Comparison of ENCODE assay signal across 1 cellular context in the genomic region with DNA sequence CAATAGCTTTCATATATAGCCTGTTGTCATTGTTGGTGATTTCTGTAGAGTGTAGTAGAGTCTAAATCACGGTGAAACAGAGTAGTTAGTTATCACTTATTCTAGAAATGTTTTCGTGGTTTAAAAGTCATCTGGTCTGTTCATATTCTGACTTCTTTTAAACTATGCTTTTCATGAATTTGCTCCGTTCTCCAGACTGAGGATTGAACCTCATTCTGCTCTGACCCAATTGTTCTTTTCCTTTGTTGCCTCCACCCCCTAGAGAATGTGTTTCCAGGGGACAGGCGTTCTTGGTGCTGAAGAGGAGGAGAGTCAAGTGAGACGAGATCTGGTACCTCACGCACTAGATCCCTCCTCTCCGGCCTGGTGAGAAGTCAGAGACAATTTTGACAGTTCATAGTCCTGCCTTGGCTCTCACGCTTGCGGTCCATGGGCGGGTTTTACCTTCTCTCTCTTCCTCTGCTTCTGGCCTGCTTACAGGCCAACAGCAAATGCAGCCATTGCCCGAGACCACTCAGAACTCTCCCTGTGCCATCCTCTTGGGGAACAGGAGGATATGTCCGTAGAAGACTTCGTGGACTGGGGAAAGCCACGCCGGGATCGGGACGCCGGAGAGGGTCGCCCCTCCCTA.
TF ChIP-seq lines count a peak whose summit lies in the region.

No MANE protein-coding gene starts in this region.

TF ChIP-seq in GM12878, 131 proteins besides CTCF, POLR2A, EP300 and RAD21 (continues in another document):
- TF ChIP-seq, protein P1, sequence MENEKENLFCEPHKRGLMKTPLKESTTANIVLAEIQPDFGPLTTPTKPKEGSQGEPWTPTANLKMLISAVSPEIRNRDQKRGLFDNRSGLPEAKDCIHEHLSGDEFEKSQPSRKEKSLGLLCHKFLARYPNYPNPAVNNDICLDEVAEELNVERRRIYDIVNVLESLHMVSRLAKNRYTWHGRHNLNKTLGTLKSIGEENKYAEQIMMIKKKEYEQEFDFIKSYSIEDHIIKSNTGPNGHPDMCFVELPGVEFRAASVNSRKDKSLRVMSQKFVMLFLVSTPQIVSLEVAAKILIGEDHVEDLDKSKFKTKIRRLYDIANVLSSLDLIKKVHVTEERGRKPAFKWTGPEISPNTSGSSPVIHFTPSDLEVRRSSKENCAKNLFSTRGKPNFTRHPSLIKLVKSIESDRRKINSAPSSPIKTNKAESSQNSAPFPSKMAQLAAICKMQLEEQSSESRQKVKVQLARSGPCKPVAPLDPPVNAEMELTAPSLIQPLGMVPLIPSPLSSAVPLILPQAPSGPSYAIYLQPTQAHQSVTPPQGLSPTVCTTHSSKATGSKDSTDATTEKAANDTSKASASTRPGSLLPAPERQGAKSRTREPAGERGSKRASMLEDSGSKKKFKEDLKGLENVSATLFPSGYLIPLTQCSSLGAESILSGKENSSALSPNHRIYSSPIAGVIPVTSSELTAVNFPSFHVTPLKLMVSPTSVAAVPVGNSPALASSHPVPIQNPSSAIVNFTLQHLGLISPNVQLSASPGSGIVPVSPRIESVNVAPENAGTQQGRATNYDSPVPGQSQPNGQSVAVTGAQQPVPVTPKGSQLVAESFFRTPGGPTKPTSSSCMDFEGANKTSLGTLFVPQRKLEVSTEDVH (IDR thresholded peaks at IDR 0.05; ENCODE audit: low read depth, partially characterized antibody), result peak; percentile 40
- no peak for TF ChIP-seq FOXK2 (IDR thresholded peaks at IDR 0.05)
- TF ChIP-seq RBBP5 (conservative IDR thresholded peaks at IDR 0.05), result no peak
- TF ChIP-seq SIN3A (IDR thresholded peaks at IDR 0.05; ENCODE audit: low read depth, low read length), result peak; percentile 74
- TF ChIP-seq SKIL (IDR thresholded peaks at IDR 0.05; ENCODE audit: low read depth, poor library complexity, severe bottlenecking), result peak; percentile 77
- TF ChIP-seq NR2C1 (IDR thresholded peaks at IDR 0.05), result no peak
- TF ChIP-seq TCF3 (IDR thresholded peaks at IDR 0.05; ENCODE audit: borderline replicate concordance, insufficient read depth, low read depth, low read length), result no peak
- TF ChIP-seq POU2F2 (IDR thresholded peaks at IDR 0.05; ENCODE audit: borderline replicate concordance, low read depth, low read length), result peak; percentile 11; the same call in 2 of the 3 replicates
- no peak for TF ChIP-seq BHLHE40 (IDR thresholded peaks at IDR 0.05; ENCODE audit: borderline replicate concordance in 1 of 2, low read depth in 2 of 2, low read length in 1 of 2)
- TF ChIP-seq, protein P2, sequence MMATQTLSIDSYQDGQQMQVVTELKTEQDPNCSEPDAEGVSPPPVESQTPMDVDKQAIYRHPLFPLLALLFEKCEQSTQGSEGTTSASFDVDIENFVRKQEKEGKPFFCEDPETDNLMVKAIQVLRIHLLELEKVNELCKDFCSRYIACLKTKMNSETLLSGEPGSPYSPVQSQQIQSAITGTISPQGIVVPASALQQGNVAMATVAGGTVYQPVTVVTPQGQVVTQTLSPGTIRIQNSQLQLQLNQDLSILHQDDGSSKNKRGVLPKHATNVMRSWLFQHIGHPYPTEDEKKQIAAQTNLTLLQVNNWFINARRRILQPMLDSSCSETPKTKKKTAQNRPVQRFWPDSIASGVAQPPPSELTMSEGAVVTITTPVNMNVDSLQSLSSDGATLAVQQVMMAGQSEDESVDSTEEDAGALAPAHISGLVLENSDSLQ (IDR thresholded peaks at IDR 0.05), result peak; percentile 39; the same call in 1 of the 2 replicates
- TF ChIP-seq SPI1 (IDR thresholded peaks at IDR 0.05; ENCODE audit: borderline replicate concordance, insufficient read depth, low read depth, low read length), result peak; percentile 26; the same call in 1 of the 2 replicates
- TF ChIP-seq ZZZ3 (IDR thresholded peaks at IDR 0.05; ENCODE audit: control insufficient read depth, insufficient read length, low read depth), result no peak
- no peak for TF ChIP-seq BCL11A (IDR thresholded peaks at IDR 0.05; ENCODE audit: low read depth, low read length)
- TF ChIP-seq REST (IDR thresholded peaks at IDR 0.05; ENCODE audit: low read depth, low read length), result no peak
- TF ChIP-seq NRF1 (conservative IDR thresholded peaks at IDR 0.05; ENCODE audit: low read depth, low read length), result 0 out of 2 replicates have a peak, but pooled peaks have one; percentile 4
- 0 out of 2 replicates have a peak, but pooled peaks have one; percentile 15 for TF ChIP-seq E2F4 (IDR thresholded peaks at IDR 0.05; ENCODE audit: low read depth, low read length)
- TF ChIP-seq RUNX3 (IDR thresholded peaks at IDR 0.05; ENCODE audit: low read length), result peak; percentile 79
- TF ChIP-seq ETV6 (conservative IDR thresholded peaks at IDR 0.05 in 1 of 2, IDR thresholded peaks at IDR 0.05 in 1 of 2; ENCODE audit: borderline replicate concordance in 1 of 2, low read depth in 1 of 2), result peak in 1 of 2 experiments; percentile 64; a peak in 1 of 4 replicates
- peak in 1 of 2 experiments; percentile 87; a peak in 2 of 4 replicates for TF ChIP-seq IKZF2 (IDR thresholded peaks at IDR 0.05)
- TF ChIP-seq MTA3 (IDR thresholded peaks at IDR 0.05; ENCODE audit: borderline replicate concordance, low read length), result no peak
- TF ChIP-seq EED (IDR thresholded peaks at IDR 0.05; ENCODE audit: low read depth), result peak; percentile 50; the same call in 1 of the 2 replicates
- no peak; the same call in 1 of the 2 replicates for TF ChIP-seq CBX5 (IDR thresholded peaks at IDR 0.05; ENCODE audit: low read depth)
- TF ChIP-seq PML (IDR thresholded peaks at IDR 0.05; ENCODE audit: low read length), result peak; percentile 35; the same call in 1 of the 2 replicates
- TF ChIP-seq CEBPB (IDR thresholded peaks at IDR 0.05; ENCODE audit: borderline replicate concordance in 1 of 2, low read depth in 2 of 2, low read length in 2 of 2), result no peak
- TF ChIP-seq MEF2A (IDR thresholded peaks at IDR 0.05; ENCODE audit: insufficient read depth, low read depth, low read length), result no peak
- TF ChIP-seq DPF2 (IDR thresholded peaks at IDR 0.05), result peak; percentile 71; the same call in 1 of the 2 replicates
- TF ChIP-seq, protein P3, sequence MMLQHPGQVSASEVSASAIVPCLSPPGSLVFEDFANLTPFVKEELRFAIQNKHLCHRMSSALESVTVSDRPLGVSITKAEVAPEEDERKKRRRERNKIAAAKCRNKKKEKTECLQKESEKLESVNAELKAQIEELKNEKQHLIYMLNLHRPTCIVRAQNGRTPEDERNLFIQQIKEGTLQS (IDR thresholded peaks at IDR 0.05; ENCODE audit: borderline replicate concordance, extremely low read depth, low read depth, low read length), result no peak
- TF ChIP-seq CREM (IDR thresholded peaks at IDR 0.05; ENCODE audit: low read depth), result no peak
- peak; percentile 78 for TF ChIP-seq TAF1 (IDR thresholded peaks at IDR 0.05; ENCODE audit: borderline replicate concordance, low read depth, low read length)
- TF ChIP-seq POLR2AphosphoS2 (IDR thresholded peaks at IDR 0.05; ENCODE audit: low read depth, low read length), result peak; percentile 51; the same call in 1 of the 2 replicates
- TF ChIP-seq, protein P4, sequence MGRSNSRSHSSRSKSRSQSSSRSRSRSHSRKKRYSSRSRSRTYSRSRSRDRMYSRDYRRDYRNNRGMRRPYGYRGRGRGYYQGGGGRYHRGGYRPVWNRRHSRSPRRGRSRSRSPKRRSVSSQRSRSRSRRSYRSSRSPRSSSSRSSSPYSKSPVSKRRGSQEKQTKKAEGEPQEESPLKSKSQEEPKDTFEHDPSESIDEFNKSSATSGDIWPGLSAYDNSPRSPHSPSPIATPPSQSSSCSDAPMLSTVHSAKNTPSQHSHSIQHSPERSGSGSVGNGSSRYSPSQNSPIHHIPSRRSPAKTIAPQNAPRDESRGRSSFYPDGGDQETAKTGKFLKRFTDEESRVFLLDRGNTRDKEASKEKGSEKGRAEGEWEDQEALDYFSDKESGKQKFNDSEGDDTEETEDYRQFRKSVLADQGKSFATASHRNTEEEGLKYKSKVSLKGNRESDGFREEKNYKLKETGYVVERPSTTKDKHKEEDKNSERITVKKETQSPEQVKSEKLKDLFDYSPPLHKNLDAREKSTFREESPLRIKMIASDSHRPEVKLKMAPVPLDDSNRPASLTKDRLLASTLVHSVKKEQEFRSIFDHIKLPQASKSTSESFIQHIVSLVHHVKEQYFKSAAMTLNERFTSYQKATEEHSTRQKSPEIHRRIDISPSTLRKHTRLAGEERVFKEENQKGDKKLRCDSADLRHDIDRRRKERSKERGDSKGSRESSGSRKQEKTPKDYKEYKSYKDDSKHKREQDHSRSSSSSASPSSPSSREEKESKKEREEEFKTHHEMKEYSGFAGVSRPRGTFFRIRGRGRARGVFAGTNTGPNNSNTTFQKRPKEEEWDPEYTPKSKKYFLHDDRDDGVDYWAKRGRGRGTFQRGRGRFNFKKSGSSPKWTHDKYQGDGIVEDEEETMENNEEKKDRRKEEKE (IDR thresholded peaks at IDR 0.05), result no peak
- TF ChIP-seq, protein P5, sequence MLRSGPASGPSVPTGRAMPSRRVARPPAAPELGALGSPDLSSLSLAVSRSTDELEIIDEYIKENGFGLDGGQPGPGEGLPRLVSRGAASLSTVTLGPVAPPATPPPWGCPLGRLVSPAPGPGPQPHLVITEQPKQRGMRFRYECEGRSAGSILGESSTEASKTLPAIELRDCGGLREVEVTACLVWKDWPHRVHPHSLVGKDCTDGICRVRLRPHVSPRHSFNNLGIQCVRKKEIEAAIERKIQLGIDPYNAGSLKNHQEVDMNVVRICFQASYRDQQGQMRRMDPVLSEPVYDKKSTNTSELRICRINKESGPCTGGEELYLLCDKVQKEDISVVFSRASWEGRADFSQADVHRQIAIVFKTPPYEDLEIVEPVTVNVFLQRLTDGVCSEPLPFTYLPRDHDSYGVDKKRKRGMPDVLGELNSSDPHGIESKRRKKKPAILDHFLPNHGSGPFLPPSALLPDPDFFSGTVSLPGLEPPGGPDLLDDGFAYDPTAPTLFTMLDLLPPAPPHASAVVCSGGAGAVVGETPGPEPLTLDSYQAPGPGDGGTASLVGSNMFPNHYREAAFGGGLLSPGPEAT (IDR thresholded peaks at IDR 0.05; ENCODE audit: low read depth), result peak; percentile 68
- no peak for TF ChIP-seq KAT2A (conservative IDR thresholded peaks at IDR 0.05; ENCODE audit: control insufficient read depth, low read depth, low read length)
- TF ChIP-seq, protein P6, sequence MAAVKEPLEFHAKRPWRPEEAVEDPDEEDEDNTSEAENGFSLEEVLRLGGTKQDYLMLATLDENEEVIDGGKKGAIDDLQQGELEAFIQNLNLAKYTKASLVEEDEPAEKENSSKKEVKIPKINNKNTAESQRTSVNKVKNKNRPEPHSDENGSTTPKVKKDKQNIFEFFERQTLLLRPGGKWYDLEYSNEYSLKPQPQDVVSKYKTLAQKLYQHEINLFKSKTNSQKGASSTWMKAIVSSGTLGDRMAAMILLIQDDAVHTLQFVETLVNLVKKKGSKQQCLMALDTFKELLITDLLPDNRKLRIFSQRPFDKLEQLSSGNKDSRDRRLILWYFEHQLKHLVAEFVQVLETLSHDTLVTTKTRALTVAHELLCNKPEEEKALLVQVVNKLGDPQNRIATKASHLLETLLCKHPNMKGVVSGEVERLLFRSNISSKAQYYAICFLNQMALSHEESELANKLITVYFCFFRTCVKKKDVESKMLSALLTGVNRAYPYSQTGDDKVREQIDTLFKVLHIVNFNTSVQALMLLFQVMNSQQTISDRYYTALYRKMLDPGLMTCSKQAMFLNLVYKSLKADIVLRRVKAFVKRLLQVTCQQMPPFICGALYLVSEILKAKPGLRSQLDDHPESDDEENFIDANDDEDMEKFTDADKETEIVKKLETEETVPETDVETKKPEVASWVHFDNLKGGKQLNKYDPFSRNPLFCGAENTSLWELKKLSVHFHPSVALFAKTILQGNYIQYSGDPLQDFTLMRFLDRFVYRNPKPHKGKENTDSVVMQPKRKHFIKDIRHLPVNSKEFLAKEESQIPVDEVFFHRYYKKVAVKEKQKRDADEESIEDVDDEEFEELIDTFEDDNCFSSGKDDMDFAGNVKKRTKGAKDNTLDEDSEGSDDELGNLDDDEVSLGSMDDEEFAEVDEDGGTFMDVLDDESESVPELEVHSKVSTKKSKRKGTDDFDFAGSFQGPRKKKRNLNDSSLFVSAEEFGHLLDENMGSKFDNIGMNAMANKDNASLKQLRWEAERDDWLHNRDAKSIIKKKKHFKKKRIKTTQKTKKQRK (IDR thresholded peaks at IDR 0.05; ENCODE audit: low read depth, low read length), result no peak
